In genomic region chr14:99380402-99380801, GRCh38 we compare ENCODE assay signal across 1 cellular context.
TF ChIP-seq lines count a peak whose summit lies in the region.

No MANE protein-coding gene starts in this region.

TF ChIP-seq in H1, 55 proteins besides CTCF, POLR2A, EP300 and RAD21:
- TF ChIP-seq JUN (IDR thresholded peaks at IDR 0.05; ENCODE audit: low read depth, low read length) = no peak
- no peak for TF ChIP-seq BACH1 (IDR thresholded peaks at IDR 0.05; ENCODE audit: low read length)
- no peak for TF ChIP-seq NANOG (IDR thresholded peaks at IDR 0.05; ENCODE audit: insufficient read depth, low read depth, low read length, poor library complexity, severe bottlenecking)
- TF ChIP-seq MAFK (IDR thresholded peaks at IDR 0.05; ENCODE audit: low read depth, low read length) = no peak
- no peak for TF ChIP-seq FOSL1 (IDR thresholded peaks at IDR 0.05; ENCODE audit: insufficient read depth, low read depth, low read length)
- no peak for TF ChIP-seq PHF8 (conservative IDR thresholded peaks at IDR 0.05; ENCODE audit: low read depth, low read length)
- TF ChIP-seq CHD2 (IDR thresholded peaks at IDR 0.05; ENCODE audit: low read length) = no peak
- TF ChIP-seq HDAC2 (IDR thresholded peaks at IDR 0.05; ENCODE audit: borderline replicate concordance in 1 of 2, low read depth in 2 of 2, low read length in 2 of 2) = no peak
- TF ChIP-seq CTBP2 (IDR thresholded peaks at IDR 0.05; ENCODE audit: borderline replicate concordance, insufficient read depth, insufficient read length, low read length) = no peak
- no peak for TF ChIP-seq HDAC6 (IDR thresholded peaks at IDR 0.05; ENCODE audit: low read depth, low read length)
- TF ChIP-seq SIRT6 (IDR thresholded peaks at IDR 0.05; ENCODE audit: low read length) = no peak
- TF ChIP-seq TEAD4 (IDR thresholded peaks at IDR 0.05; ENCODE audit: low read depth, low read length) = no peak
- no peak for TF ChIP-seq MAX (IDR thresholded peaks at IDR 0.05)
- no peak for TF ChIP-seq RXRA (IDR thresholded peaks at IDR 0.05; ENCODE audit: insufficient read depth, low read depth, low read length)
- TF ChIP-seq BRCA1 (IDR thresholded peaks at IDR 0.05; ENCODE audit: low read depth, low read length) = no peak
